1 cellular context compared by ENCODE assay signal in the genomic region with DNA sequence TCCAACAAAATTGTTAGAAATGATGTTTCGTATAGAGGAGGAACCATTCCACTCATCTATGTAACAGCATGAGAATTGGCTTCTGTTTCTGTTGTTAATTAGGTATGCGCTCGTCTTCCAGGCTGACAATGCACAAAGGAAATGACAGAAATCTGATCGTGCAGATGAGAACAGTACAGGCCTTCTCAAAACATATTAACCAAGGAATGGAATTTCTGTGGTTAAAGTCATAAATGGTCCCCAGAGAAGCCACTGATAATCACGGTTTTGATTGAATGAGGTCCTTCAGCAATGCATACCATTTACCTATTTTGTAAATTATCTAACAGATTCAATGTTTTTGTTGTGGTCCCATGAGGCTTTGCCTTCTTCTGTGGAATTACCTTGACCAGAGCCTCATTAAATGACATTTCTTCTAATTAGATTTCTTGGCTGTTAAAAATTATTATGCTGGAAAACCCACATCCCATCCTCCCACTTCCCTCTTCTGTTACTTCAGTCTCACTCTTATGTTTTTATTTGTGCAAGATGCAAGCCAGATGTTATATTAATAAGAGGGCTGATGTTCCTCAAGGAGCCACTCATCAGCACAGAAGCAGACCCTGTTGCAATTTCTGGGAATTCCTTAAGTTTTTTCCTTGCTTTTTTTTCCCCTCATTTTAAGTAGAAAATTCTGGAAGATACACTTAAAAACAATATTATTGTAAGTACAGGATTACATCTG.
TF ChIP-seq lines count a peak whose summit lies in the region.

No MANE protein-coding gene starts in this region.

TF ChIP-seq in GM23338, 12 proteins besides CTCF, POLR2A, EP300 and RAD21 (continued from another document):
- TF ChIP-seq REST (IDR thresholded peaks at IDR 0.05; ENCODE audit: unreplicated experiment), result no peak
- TF ChIP-seq JUNB (IDR thresholded peaks at IDR 0.05; ENCODE audit: unreplicated experiment), result no peak
- no peak for TF ChIP-seq ZNF331 (CRISPR knock-in tag; IDR thresholded peaks at IDR 0.05; ENCODE audit: low read depth)
- TF ChIP-seq CREB1 (CRISPR knock-in tag; IDR thresholded peaks at IDR 0.05; ENCODE audit: low read depth), result no peak
- TF ChIP-seq POLR2AphosphoS5 (IDR thresholded peaks at IDR 0.05; ENCODE audit: low read depth), result no peak
- no peak for TF ChIP-seq ZNF114 (CRISPR knock-in tag; IDR thresholded peaks at IDR 0.05)
- no peak for TF ChIP-seq NANOG (IDR thresholded peaks at IDR 0.05; ENCODE audit: borderline replicate concordance)
- TF ChIP-seq, protein P1, sequence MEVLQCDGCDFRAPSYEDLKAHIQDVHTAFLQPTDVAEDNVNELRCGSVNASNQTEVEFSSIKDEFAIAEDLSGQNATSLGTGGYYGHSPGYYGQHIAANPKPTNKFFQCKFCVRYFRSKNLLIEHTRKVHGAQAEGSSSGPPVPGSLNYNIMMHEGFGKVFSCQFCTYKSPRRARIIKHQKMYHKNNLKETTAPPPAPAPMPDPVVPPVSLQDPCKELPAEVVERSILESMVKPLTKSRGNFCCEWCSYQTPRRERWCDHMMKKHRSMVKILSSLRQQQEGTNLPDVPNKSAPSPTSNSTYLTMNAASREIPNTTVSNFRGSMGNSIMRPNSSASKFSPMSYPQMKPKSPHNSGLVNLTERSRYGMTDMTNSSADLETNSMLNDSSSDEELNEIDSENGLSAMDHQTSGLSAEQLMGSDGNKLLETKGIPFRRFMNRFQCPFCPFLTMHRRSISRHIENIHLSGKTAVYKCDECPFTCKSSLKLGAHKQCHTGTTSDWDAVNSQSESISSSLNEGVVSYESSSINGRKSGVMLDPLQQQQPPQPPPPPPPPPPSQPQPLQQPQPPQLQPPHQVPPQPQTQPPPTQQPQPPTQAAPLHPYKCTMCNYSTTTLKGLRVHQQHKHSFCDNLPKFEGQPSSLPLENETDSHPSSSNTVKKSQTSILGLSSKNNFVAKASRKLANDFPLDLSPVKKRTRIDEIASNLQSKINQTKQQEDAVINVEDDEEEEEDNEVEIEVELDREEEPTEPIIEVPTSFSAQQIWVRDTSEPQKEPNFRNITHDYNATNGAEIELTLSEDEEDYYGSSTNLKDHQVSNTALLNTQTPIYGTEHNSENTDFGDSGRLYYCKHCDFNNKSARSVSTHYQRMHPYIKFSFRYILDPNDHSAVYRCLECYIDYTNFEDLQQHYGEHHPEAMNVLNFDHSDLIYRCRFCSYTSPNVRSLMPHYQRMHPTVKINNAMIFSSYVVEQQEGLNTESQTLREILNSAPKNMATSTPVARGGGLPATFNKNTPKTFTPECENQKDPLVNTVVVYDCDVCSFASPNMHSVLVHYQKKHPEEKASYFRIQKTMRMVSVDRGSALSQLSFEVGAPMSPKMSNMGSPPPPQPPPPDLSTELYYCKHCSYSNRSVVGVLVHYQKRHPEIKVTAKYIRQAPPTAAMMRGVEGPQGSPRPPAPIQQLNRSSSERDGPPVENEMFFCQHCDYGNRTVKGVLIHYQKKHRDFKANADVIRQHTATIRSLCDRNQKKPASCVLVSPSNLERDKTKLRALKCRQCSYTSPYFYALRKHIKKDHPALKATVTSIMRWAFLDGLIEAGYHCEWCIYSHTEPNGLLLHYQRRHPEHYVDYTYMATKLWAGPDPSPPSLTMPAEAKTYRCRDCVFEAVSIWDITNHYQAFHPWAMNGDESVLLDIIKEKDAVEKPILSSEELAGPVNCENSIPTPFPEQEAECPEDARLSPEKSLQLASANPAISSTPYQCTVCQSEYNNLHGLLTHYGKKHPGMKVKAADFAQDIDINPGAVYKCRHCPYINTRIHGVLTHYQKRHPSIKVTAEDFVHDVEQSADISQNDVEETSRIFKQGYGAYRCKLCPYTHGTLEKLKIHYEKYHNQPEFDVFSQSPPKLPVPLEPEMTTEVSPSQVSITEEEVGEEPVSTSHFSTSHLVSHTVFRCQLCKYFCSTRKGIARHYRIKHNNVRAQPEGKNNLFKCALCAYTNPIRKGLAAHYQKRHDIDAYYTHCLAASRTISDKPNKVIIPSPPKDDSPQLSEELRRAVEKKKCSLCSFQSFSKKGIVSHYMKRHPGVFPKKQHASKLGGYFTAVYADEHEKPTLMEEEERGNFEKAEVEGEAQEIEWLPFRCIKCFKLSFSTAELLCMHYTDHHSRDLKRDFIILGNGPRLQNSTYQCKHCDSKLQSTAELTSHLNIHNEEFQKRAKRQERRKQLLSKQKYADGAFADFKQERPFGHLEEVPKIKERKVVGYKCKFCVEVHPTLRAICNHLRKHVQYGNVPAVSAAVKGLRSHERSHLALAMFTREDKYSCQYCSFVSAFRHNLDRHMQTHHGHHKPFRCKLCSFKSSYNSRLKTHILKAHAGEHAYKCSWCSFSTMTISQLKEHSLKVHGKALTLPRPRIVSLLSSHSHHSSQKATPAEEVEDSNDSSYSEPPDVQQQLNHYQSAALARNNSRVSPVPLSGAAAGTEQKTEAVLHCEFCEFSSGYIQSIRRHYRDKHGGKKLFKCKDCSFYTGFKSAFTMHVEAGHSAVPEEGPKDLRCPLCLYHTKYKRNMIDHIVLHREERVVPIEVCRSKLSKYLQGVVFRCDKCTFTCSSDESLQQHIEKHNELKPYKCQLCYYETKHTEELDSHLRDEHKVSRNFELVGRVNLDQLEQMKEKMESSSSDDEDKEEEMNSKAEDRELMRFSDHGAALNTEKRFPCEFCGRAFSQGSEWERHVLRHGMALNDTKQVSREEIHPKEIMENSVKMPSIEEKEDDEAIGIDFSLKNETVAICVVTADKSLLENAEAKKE (CRISPR knock-in tag; IDR thresholded peaks at IDR 0.05), result no peak
TF ChIP-seq in GM23338: peak in this region for 0.
